Comparison of ENCODE assay signal across 5 cellular contexts in genomic region chr21:32549861-32550260, GRCh38. TPM values are rescaled to one million over a fixed set of nuclear protein-coding genes. Genes with fewer than 3 reads are reported as not detected.
"Had no signal": no experiment of that assay in that cellular context is flagged by ENCODE, and none has a peak within 500 bp of the region (broad histone marks: within the 10 kb centered on the region; RNA-seq: fewer than 3 reads in every experiment).

No MANE protein-coding gene starts in this region.

- H3K4me3 ChIP-seq: GM23338 had no signal

- H3K27ac Mint-ChIP-seq: GM23338 had no signal

- H3K9me3 Mint-ChIP-seq: GM23338, H9 had no signal

- DNase-seq: H9, HCEC 1CT, IMR-90 had no signal

- H3K4me3 Mint-ChIP-seq: GM23338, H9 had no signal

- ATAC-seq: GM23338 had no signal

RNA-seq across cellular contexts. Expression of gene TCP10L, which starts 35.5 kb away (rescaled TPM):
- total RNA-seq: HT-29, IMR-90 had no signal
